8 cellular contexts compared by ENCODE assay signal in genomic region chr5:177426566-177427210, GRCh38. TPM values are rescaled to one million over a fixed set of nuclear protein-coding genes. Genes with fewer than 3 reads are reported as not detected.
DNase-seq lines count a peak whose midpoint lies in the region; ATAC-seq and TF ChIP-seq lines count a peak whose summit lies in the region.

Gene GRK6 (plus strand): TSS chr5:177426676. CDS start chr5:177426846, 170 bp downstream.

- H3K36me3 ChIP-seq in skeletal muscle tissue (ENCODE audit: control insufficient read depth in 3 of 3, insufficient read depth in 3 of 3, low read length in 3 of 3), result peaks cover 0 to 4% (median 4%) of the 10 kb centered on the region in 3 donors

- peak within 1 kb of the TSS; percentile 87 for H3K27ac ChIP-seq in skeletal muscle tissue (ENCODE audit: low read depth, low read length)

- H3K4me1 ChIP-seq in skeletal muscle tissue (ENCODE audit: control insufficient read depth in 3 of 3, insufficient read depth in 3 of 3, low read length in 3 of 3), result peaks cover 23 to 51% (median 29%) of the 10 kb centered on the region in 3 donors

- peak within 1 kb of the TSS; percentile 87 to 92 (median 91) for H3K9ac ChIP-seq in skeletal muscle tissue (ENCODE audit: low read depth in 1 of 3, low read length in 3 of 3)

- H3K4me3 ChIP-seq in AG04449 (ENCODE audit: low read depth, low read length) (peak within 1 kb of the TSS; percentile 74), astrocyte of the spinal cord (ENCODE audit: low read depth, low read length) (peak within 1 kb of the TSS; percentile 73), iPS-11a (ENCODE audit: low read depth, low read length) (peak within 1 kb of the TSS; percentile 72), skeletal muscle tissue (ENCODE audit: low read length in 3 of 3) (peak within 1 kb of the TSS; percentile 83 to 84 (median 84))

- H3K9me3 ChIP-seq in skeletal muscle tissue (ENCODE audit: control insufficient read depth in 3 of 3, low read length in 3 of 3), result no peaks in the 10 kb centered on the region

- TF ChIP-seq CTCF in AG04449 (IDR thresholded peaks at IDR 0.05; ENCODE audit: insufficient read depth, low read length, missing control alignments) (no peak), astrocyte of the spinal cord (IDR thresholded peaks at IDR 0.05; ENCODE audit: low read depth, low read length) (no peak)

- in situ Hi-C loops in astrocyte of the spinal cord (cut with HindIII; ENCODE audit: low sequenced_read_pairs), result no loop called here

- POLR2A ChIA-PET in AG04449 (lab: Yijun Ruan, JAX), result interaction anchor here (0.6 to 1.4 kb wide), 7 partner anchors 13 to 71 kb away, joined by 3 to 6 read pairs (median 3); partner anchors contain the start of genes PDLIM7 and PRR7

- CTCF ChIA-PET in AG04449 (lab: Yijun Ruan, JAX), result interaction anchor here (0.7 to 6.0 kb wide), 15 partner anchors 10 to 117 kb away, joined by 3 to 47 read pairs (median 4); no protein-coding TSS in a partner anchor

- no peaks in the 10 kb centered on the region for H3K27me3 ChIP-seq in skeletal muscle tissue (ENCODE audit: control insufficient read depth in 3 of 3, insufficient read depth in 3 of 3, low read length in 3 of 3)

- ATAC-seq in GM18907 (IDR thresholded peaks at IDR 0.05; ENCODE audit: unreplicated experiment) (peak; percentile 3), HG03175 (IDR thresholded peaks at IDR 0.05; ENCODE audit: unreplicated experiment) (peak; percentile 11), HG03378 (IDR thresholded peaks at IDR 0.05; ENCODE audit: unreplicated experiment) (no peak)

- DNase-seq in AG04449 (ENCODE audit: low read depth, low spot score) (no peak), T-helper 1 cell (peak; percentile 54 to 81 (median 56)), astrocyte of the spinal cord (ENCODE audit: low read depth, low spot score) (no peak)

RNA-seq across cellular contexts. Expression of gene GRK6, which starts in this region (rescaled TPM):
- 12.5 TPM for total RNA-seq in skeletal muscle tissue

Comparison
In these comparisons a context has a peak if more than half of its experiments do, and no peak if none do; other contexts are left out.
1. DNase-seq: peak in T-helper 1 cell (5 of 5); none in AG04449 (single experiment) and astrocyte of the spinal cord (single experiment).
2. Peak in every context shown above with its lines, with median percentiles within 50 percentile points of each other: H3K4me3 ChIP-seq.